ENCODE assay signal across 8 cellular contexts in the genomic region with DNA sequence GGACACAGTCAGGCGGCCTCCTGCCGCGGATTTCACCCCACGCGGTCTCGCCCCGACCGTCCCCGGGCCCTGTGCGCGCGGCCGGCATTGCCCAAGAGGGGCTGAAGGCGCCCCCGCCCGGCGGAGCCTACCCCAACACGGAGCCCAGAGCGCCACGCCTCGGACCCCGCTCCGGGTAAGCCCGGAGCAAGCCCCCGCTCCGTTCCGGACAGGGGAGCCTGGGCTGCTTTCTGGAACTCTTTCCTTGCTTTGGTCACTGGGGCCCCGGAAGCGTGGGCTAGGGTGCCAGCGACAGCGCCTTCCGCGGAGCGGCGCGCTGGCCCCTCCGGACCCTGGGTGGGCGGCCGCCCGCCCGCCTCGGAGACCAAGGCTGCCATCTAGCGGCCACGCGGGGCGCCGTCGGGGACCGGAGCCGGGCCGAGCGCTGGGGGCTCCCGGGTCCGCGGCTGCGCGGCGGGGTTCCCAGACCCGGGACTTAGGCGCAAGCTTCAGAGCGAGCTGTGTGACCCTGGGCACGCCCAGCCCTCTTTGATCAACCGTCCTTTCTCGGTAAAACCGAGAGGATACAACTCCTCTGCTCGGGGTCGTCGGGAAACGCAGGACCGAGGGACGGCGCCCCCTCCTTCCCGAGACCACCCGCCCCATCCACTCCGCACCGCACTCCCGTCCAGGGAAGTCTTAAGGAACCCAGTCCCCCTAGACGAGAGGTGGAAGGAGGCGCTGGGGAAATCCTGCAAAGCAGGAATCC. TPM values are rescaled to one million over a fixed set of nuclear protein-coding genes. Genes with fewer than 3 reads are reported as not detected.
DNase-seq lines count a peak whose midpoint lies in the region; ATAC-seq and TF ChIP-seq lines count a peak whose summit lies in the region.

No MANE protein-coding gene starts in this region.

- H3K4me1 Mint-ChIP-seq in HFFc6 (ENCODE audit: low read depth): no peaks in the 10 kb centered on the region
- no peaks in the 10 kb centered on the region for H3K4me1 Mint-ChIP-seq in endodermal cell
- peaks cover 21% of the 10 kb centered on the region for H3K4me1 Mint-ChIP-seq in nephron

- peaks cover 48% of the 10 kb centered on the region for H3K27me3 Mint-ChIP-seq in HFFc6 (ENCODE audit: insufficient read depth)
- H3K27me3 Mint-ChIP-seq in endodermal cell (ENCODE audit: insufficient read depth): peaks cover 80% of the 10 kb centered on the region
- H3K27me3 Mint-ChIP-seq in nephron (ENCODE audit: low read depth): peaks cover 75% of the 10 kb centered on the region

- no peaks in the 10 kb centered on the region for H3K36me3 ChIP-seq in endodermal cell (ENCODE audit: control insufficient read depth, insufficient read depth, low read length)
- H3K36me3 ChIP-seq in thyroid gland: no peaks in the 10 kb centered on the region

- H3K4me3 Mint-ChIP-seq in HFFc6 (no peak overlapping the region), endodermal cell (peak overlapping the region; percentile 53), nephron (peak overlapping the region; percentile 49 to 73 (median 59))

- DNase-seq in AG09309 (ENCODE audit: low read depth): no peak
- no peak for DNase-seq in HFFc6
- DNase-seq in activated CD4-positive, alpha-beta T cell treated with anti-CD3 and anti-CD28 coated beads, Interleukin-2, amount 50 U/mL, for 4 hours: peak; percentile 21 to 25
- DNase-seq in endodermal cell: peak; percentile 92
- peak; percentile 9 to 12 for DNase-seq in thyroid gland
- DNase-seq in NCI-H1048 (lab: John Stamatoyannopoulos, UW): no peak

- H3K27ac ChIP-seq in endodermal cell (ENCODE audit: low read depth, low read length) (no peak overlapping the region), thyroid gland (no peak overlapping the region)

- H3K27ac Mint-ChIP-seq in HFFc6 (no peak overlapping the region), endodermal cell (no peak overlapping the region), nephron (no peak overlapping the region)

- peaks cover 12% of the 10 kb centered on the region for H3K9me3 ChIP-seq in endodermal cell (ENCODE audit: control insufficient read depth, low read length)
- no peaks in the 10 kb centered on the region for H3K9me3 ChIP-seq in thyroid gland

- no peaks in the 10 kb centered on the region for H3K9me3 Mint-ChIP-seq in HFFc6
- peaks cover 19% of the 10 kb centered on the region for H3K9me3 Mint-ChIP-seq in endodermal cell
- no peaks in the 10 kb centered on the region for H3K9me3 Mint-ChIP-seq in nephron

- WGBS in endodermal cell (ENCODE audit: insufficient coverage in 1 of 2, insufficient read length in 1 of 2), 2 experiments: 3 to 4% methylated on average over 38 to 79 of the region's 79 CpGs
- 5 to 6% methylated on average over 22 to 37 of the region's 79 CpGs for WGBS in thyroid gland, 2 donors

- no peak for ATAC-seq in GM18867 (IDR thresholded peaks at IDR 0.05; ENCODE audit: unreplicated experiment)

- peak; percentile 39 for TF ChIP-seq CTCF in AG09309 (IDR thresholded peaks at IDR 0.05; ENCODE audit: control insufficient read depth, insufficient read depth, low read depth, low read length, missing control alignments)
- peak; percentile 91 for TF ChIP-seq CTCF in HFFc6 (IDR thresholded peaks at IDR 0.05)
- TF ChIP-seq CTCF in endodermal cell (conservative IDR thresholded peaks at IDR 0.05): peak; percentile 97
- TF ChIP-seq CTCF in nephron (IDR thresholded peaks at IDR 0.05; ENCODE audit: unreplicated experiment in 3 of 3): peak; percentile 88 to 98 (median 95)
- peak in 5 of 6 experiments; percentile 36 to 86 (median 41) for TF ChIP-seq CTCF in thyroid gland (IDR thresholded peaks at IDR 0.05)

- TF ChIP-seq POLR2A in thyroid gland (IDR thresholded peaks at IDR 0.05): no peak

- H3K9ac ChIP-seq in endodermal cell (ENCODE audit: extremely low read depth, low read length, poor library complexity, severe bottlenecking): no peak overlapping the region

- H3K36me3 Mint-ChIP-seq in HFFc6 (ENCODE audit: low read depth): no peaks in the 10 kb centered on the region
- H3K36me3 Mint-ChIP-seq in endodermal cell (ENCODE audit: low read depth): no peaks in the 10 kb centered on the region
- no peaks in the 10 kb centered on the region for H3K36me3 Mint-ChIP-seq in nephron (ENCODE audit: low read depth)

- no peaks in the 10 kb centered on the region for H3K4me1 ChIP-seq in endodermal cell (ENCODE audit: control insufficient read depth, insufficient read depth, low read length)
- H3K4me1 ChIP-seq in thyroid gland: peaks cover 5 to 11% of the 10 kb centered on the region in 2 donors

- intact Hi-C loops in thyroid gland (cut with DNase I): no loop called here

- peaks cover 90% of the 10 kb centered on the region for H3K27me3 ChIP-seq in endodermal cell (ENCODE audit: control insufficient read depth, insufficient read depth, low read length, poor library complexity, severe bottlenecking)
- peaks cover 14% of the 10 kb centered on the region for H3K27me3 ChIP-seq in thyroid gland

- no peak overlapping the region for H3K4me3 ChIP-seq in AG09309 (ENCODE audit: control insufficient read depth, low read depth, low read length)
- H3K4me3 ChIP-seq in endodermal cell (ENCODE audit: low read length): peak overlapping the region; percentile 80
- H3K4me3 ChIP-seq in thyroid gland (replicated peaks in 1 of 3): no peak overlapping the region

RNA-seq across cellular contexts. Expression of gene RRAGC, which starts 41.4 kb away (rescaled TPM):
- total RNA-seq in HFFc6 (2021; fragmentation: NEBNext Ultra II Directional; extraction: Animal tissue kit (Norgen Biotek cat#: 25700)): 10 to 100 TPM; 23.1 to 27.2 (median 26.2) TPM
- total RNA-seq in endodermal cell (10 to 100 TPM; 23.0 to 33.2 TPM), thyroid gland (10 to 100 TPM; 13.2 to 20.3 (median 15.7) TPM)
- polyA plus RNA-seq in endodermal cell (2013, experiment 1 of 2): 21.5 TPM
- polyA plus RNA-seq in endodermal cell (2013, experiment 2 of 2): 22.5 TPM

RNA-seq across cellular contexts. Expression of gene MYCBP, which starts 55.0 kb away (rescaled TPM):
- 10 to 100 TPM; 28.4 to 43.7 (median 36.3) TPM for total RNA-seq in HFFc6 (2021; fragmentation: NEBNext Ultra II Directional; extraction: Animal tissue kit (Norgen Biotek cat#: 25700))
- total RNA-seq in endodermal cell (10 to 100 TPM; 34.6 to 38.1 TPM), thyroid gland (10 to 100 TPM; 21.6 to 31.4 (median 24.0) TPM)
- polyA plus RNA-seq in endodermal cell (2013, experiment 1 of 2): 37.8 TPM
- polyA plus RNA-seq in endodermal cell (2013, experiment 2 of 2): 33.9 TPM

Comparison
In these comparisons a context has a peak if more than half of its experiments do, and no peak if none do; other contexts are left out.
1. DNase-seq: peak in activated CD4-positive, alpha-beta T cell treated with anti-CD3 and anti-CD28 coated beads, Interleukin-2, amount 50 U/mL, for 4 hours (2 of 2), endodermal cell (single experiment) and thyroid gland (2 of 2); none in AG09309 (single experiment), HFFc6 (single experiment) and NCI-H1048 (single experiment).
2. CTCF ChIP-seq: peak in every context shown above with its lines; median percentile 97 in endodermal cell; 95 in nephron; 91 in HFFc6; 41 in thyroid gland; 39 in AG09309.